ENCODE assay signal across 20 cellular contexts in the genomic region with DNA sequence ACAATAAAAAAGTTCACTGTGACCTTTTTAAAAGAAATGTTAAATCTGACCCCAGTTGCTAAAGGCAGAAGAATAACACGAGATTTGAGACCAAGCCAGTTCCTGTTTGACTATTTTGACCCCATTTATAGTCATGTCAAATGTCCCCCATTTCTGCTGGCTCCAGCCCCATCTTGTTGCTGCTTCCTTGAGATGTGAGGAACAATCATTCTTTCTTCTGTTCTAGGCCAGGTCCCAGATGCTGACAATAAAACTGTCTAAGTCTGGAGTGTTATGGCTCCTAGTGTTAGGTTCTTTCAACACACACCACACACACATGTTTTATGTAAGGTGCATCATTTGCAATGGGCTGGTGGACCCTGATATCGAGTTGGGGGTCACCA.
"Had no signal": no experiment of that assay in that cellular context is flagged by ENCODE, and none has a peak within 500 bp of the region (broad histone marks: within the 10 kb centered on the region; RNA-seq: fewer than 3 reads in every experiment).

No MANE protein-coding gene starts in this region.

- H3K27ac ChIP-seq: left ventricle myocardium inferior, neural progenitor cell, right lobe of liver, transverse colon, WERI-Rb-1 had no signal

- H3K36me3 ChIP-seq: left ventricle myocardium inferior, neural progenitor cell, right lobe of liver, transverse colon, WERI-Rb-1 had no signal

- H3K4me1 Mint-ChIP-seq: activated naive CD4-positive, alpha-beta T cell treated with anti-CD3 and anti-CD28 coated beads, Interleukin-2, amount 50 U/mL, for 24 hours; naive B cell; stimulated activated naive B cell treated with anti-CD40 and anti-IgM and Interleukin-4, amounts not matched to agents 10 μg/mL and 1 μg/mL and 100 μg/mL, for 72 hours had no signal

- H3K4me3 Mint-ChIP-seq: activated naive CD4-positive, alpha-beta T cell treated with anti-CD3 and anti-CD28 coated beads, Interleukin-2, amount 50 U/mL, for 24 hours; activated T-cell treated with anti-CD3 and anti-CD28 coated beads, Interleukin-2, amount 50 U/mL, for 72 hours; memory B cell; naive B cell; neural progenitor cell; stimulated activated naive B cell treated with anti-CD40 and anti-IgM and Interleukin-4, amounts not matched to agents 10 μg/mL and 1 μg/mL and 100 μg/mL, for 72 hours had no signal

- H2AFZ ChIP-seq: neural progenitor cell had no signal

- H3K36me3 Mint-ChIP-seq: activated naive CD4-positive, alpha-beta T cell treated with anti-CD3 and anti-CD28 coated beads, Interleukin-2, amount 50 U/mL, for 24 hours; memory B cell; naive B cell; neural progenitor cell; stimulated activated naive B cell treated with anti-CD40 and anti-IgM and Interleukin-4, amounts not matched to agents 10 μg/mL and 1 μg/mL and 100 μg/mL, for 72 hours had no signal

- DNase-seq: activated CD4-positive, alpha-beta T cell treated with anti-CD3 and anti-CD28 coated beads for 1 hour; activated CD4-positive, alpha-beta T cell treated with anti-CD3 and anti-CD28 coated beads, Interleukin-2, amount 50 U/mL, for 4 hours; activated effector memory CD4-positive, alpha-beta T cell treated with anti-CD3 and anti-CD28 coated beads, Interleukin-2, amount 50 U/mL, for 16 hours; activated T-cell treated with anti-CD3 and anti-CD28 coated beads, Interleukin-2, amount 50 U/mL, for 72 hours; cerebellar nuclear complex; cortex of kidney; effector CD4-positive, alpha-beta T cell; foreskin melanocyte; hypothalamus; islet precursor cell; left ventricle myocardium inferior; mucosa of descending colon; naive B cell; right lobe of liver; stimulated activated naive B cell treated with anti-CD40 and anti-IgM and Interleukin-4, amounts not matched to agents 10 μg/mL and 1 μg/mL and 100 μg/mL, for 72 hours; transverse colon; WERI-Rb-1 had no signal

- H3K27ac Mint-ChIP-seq: activated naive CD4-positive, alpha-beta T cell treated with anti-CD3 and anti-CD28 coated beads, Interleukin-2, amount 50 U/mL, for 24 hours; activated T-cell treated with anti-CD3 and anti-CD28 coated beads, Interleukin-2, amount 50 U/mL, for 72 hours; memory B cell; naive B cell; neural progenitor cell; stimulated activated naive B cell treated with anti-CD40 and anti-IgM and Interleukin-4, amounts not matched to agents 10 μg/mL and 1 μg/mL and 100 μg/mL, for 72 hours had no signal

- H3K4me1 ChIP-seq: left ventricle myocardium inferior had no signal

- H3K9me3 ChIP-seq: mucosa of descending colon, right lobe of liver, transverse colon had no signal

- H3K4me2 ChIP-seq: neural progenitor cell had no signal

- H3K9ac ChIP-seq: neural progenitor cell had no signal

- H3K27me3 ChIP-seq: neural progenitor cell, right lobe of liver, transverse colon had no signal

- H3K4me3 ChIP-seq: left ventricle myocardium inferior, mucosa of descending colon, neural progenitor cell, right lobe of liver, transverse colon had no signal

- H3K9me3 Mint-ChIP-seq: activated naive CD4-positive, alpha-beta T cell treated with anti-CD3 and anti-CD28 coated beads, Interleukin-2, amount 50 U/mL, for 24 hours; activated T-cell treated with anti-CD3 and anti-CD28 coated beads, Interleukin-2, amount 50 U/mL, for 72 hours; memory B cell; stimulated activated naive B cell treated with anti-CD40 and anti-IgM and Interleukin-4, amounts not matched to agents 10 μg/mL and 1 μg/mL and 100 μg/mL, for 72 hours had no signal
